ENCODE assay signal across 12 cellular contexts in genomic region chr14:24329736-24330135, GRCh38. TPM values are rescaled to one million over a fixed set of nuclear protein-coding genes. Genes with fewer than 3 reads are reported as not detected.
DNase-seq lines count a peak whose midpoint lies in the region; ATAC-seq, FAIRE-seq and TF ChIP-seq lines count a peak whose summit lies in the region.
"Had no signal": no experiment of that assay in that cellular context is flagged by ENCODE, and none has a peak within 500 bp of the region (broad histone marks: within the 10 kb centered on the region; RNA-seq: fewer than 3 reads in every experiment).

No MANE protein-coding gene starts in this region.

- TF ChIP-seq POLR2A in GM12878 (IDR thresholded peaks at IDR 0.05; ENCODE audit: low read depth, low read length), result no peak
- TF ChIP-seq POLR2A in sigmoid colon (IDR thresholded peaks at IDR 0.05), result no peak

- peaks cover 24% of the 10 kb centered on the region for H3K4me1 Mint-ChIP-seq in activated CD4-positive, alpha-beta T cell treated with anti-CD3 and anti-CD28 coated beads for 36 hours
- peaks cover 38% of the 10 kb centered on the region for H3K4me1 Mint-ChIP-seq in activated T-helper 2 cell treated with anti-CD3 and anti-CD28 coated beads, Interferon-gamma antibody, Interleukin-2, Interleukin-4, amounts not matched to agents 10 μg/mL and 5 μg/mL and 100 μg/mL, durations not matched to agents 14 hours and 24 hours and 36 hours (ENCODE audit: low read depth)

- WGBS in GM23248 (ENCODE audit: low coverage in 1 of 2, low lambda C conversion rate in 2 of 2, missing lambda C conversion rate in 2 of 2), 2 experiments, result 63 to 76% methylated on average over 9 of the region's 9 CpGs
- 33% methylated on average over 9 of the region's 9 CpGs for WGBS in GM12878 (ENCODE audit: insufficient coverage, insufficient replicate concordance, low lambda C conversion rate, missing lambda C conversion rate)
- 63 to 66% methylated on average over 9 of the region's 9 CpGs for WGBS in sigmoid colon, 2 donors

- no peaks in the 10 kb centered on the region for H3K36me3 Mint-ChIP-seq in activated CD4-positive, alpha-beta T cell treated with anti-CD3 and anti-CD28 coated beads for 36 hours (ENCODE audit: low read depth)
- no peaks in the 10 kb centered on the region for H3K36me3 Mint-ChIP-seq in activated T-helper 2 cell treated with anti-CD3 and anti-CD28 coated beads, Interferon-gamma antibody, Interleukin-2, Interleukin-4, amounts not matched to agents 10 μg/mL and 5 μg/mL and 100 μg/mL, durations not matched to agents 14 hours and 24 hours and 36 hours (ENCODE audit: low read depth)

- FAIRE-seq in GM12878 (lab: Jason Lieb, UNC), result no peak
- FAIRE-seq: endometrium, islet of Langerhans had no signal

- CTCF ChIA-PET in activated CD4-positive, alpha-beta T cell treated with anti-CD3 and anti-CD28 coated beads for 36 hours (lab: Charles Lee), result interaction anchor here (0.6 to 3.7 kb wide), 8 partner anchors 10 to 102 kb away, joined by 3 to 22 read pairs (median 4); partner anchors contain the start of gene CIDEB
- CTCF ChIA-PET in GM12878 (lab: Yijun Ruan, JAX), result interaction anchor here (0.8 to 16.6 kb wide), 8 partner anchors 10 to 110 kb away, joined by 3 to 452 read pairs (median 13); partner anchors contain the start of genes CBLN3, CIDEB, KHNYN and LTB4R2

- H3K9me3 ChIP-seq in GM23248 (ENCODE audit: low read depth) (no peaks in the 10 kb centered on the region), GM12878 (replicated peaks; ENCODE audit: control insufficient read depth, insufficient read depth, low read length) (no peaks in the 10 kb centered on the region), sigmoid colon (no peaks in the 10 kb centered on the region)

- H3K4me1 ChIP-seq in GM23248 (ENCODE audit: insufficient read depth), result peaks cover 7% of the 10 kb centered on the region; the same call in 1 of the 2 replicates
- H3K4me1 ChIP-seq in GM12878 (ENCODE audit: control insufficient read depth, insufficient read depth, low read length), result peaks cover 18% of the 10 kb centered on the region
- H3K4me1 ChIP-seq in sigmoid colon, result peaks cover 0 to 31% (median 27%) of the 10 kb centered on the region in 4 donors

- H3F3A ChIP-seq in GM23248 (ENCODE audit: insufficient read depth), result no peaks in the 10 kb centered on the region

- no peak for TF ChIP-seq CTCF in GM12878 (IDR thresholded peaks at IDR 0.05 in 2 of 3, conservative IDR thresholded peaks at IDR 0.05 in 1 of 3; ENCODE audit: control insufficient read depth in 2 of 3, extremely low read depth in 1 of 3, insufficient read depth in 1 of 3, low read depth in 3 of 3, low read length in 3 of 3)
- TF ChIP-seq CTCF in sigmoid colon (IDR thresholded peaks at IDR 0.05), result no peak

- H3K4me3 ChIP-seq in GM23248 (no peak overlapping the region), GM12878 (no peak overlapping the region), sigmoid colon (no peak overlapping the region)

- BruUV-seq in GM12878 (replicated peaks; lab: Mats Ljungman, UMichigan), result no TSS peak

- TF ChIP-seq EP300 in GM12878 (IDR thresholded peaks at IDR 0.05; ENCODE audit: borderline replicate concordance in 1 of 2, control insufficient read depth in 1 of 2, low read depth in 2 of 2, low read length in 2 of 2) (no peak), sigmoid colon (IDR thresholded peaks at IDR 0.05) (no peak)

- H3K36me3 ChIP-seq in GM23248 (ENCODE audit: low read depth) (no peaks in the 10 kb centered on the region), GM12878 (ENCODE audit: control insufficient read depth in 2 of 2, insufficient read depth in 2 of 2, low read length in 1 of 2) (no peaks in the 10 kb centered on the region), sigmoid colon (no peaks in the 10 kb centered on the region)

- H3K4me2 ChIP-seq in GM23248 (ENCODE audit: unreplicated experiment) (no peak overlapping the region), GM12878 (ENCODE audit: control insufficient read depth, insufficient read depth) (no peak overlapping the region)
- H3K4me2 ChIP-seq: KMS-11 had no signal

- peaks cover 21% of the 10 kb centered on the region for H3K27me3 Mint-ChIP-seq in activated CD4-positive, alpha-beta T cell treated with anti-CD3 and anti-CD28 coated beads for 36 hours
- H3K27me3 Mint-ChIP-seq in activated T-helper 2 cell treated with anti-CD3 and anti-CD28 coated beads, Interferon-gamma antibody, Interleukin-2, Interleukin-4, amounts not matched to agents 10 μg/mL and 5 μg/mL and 100 μg/mL, durations not matched to agents 14 hours and 24 hours and 36 hours (ENCODE audit: low read depth), result peaks cover 20% of the 10 kb centered on the region

- TF ChIP-seq RAD21 in GM12878 (IDR thresholded peaks at IDR 0.05; ENCODE audit: insufficient read depth, low read depth, low read length), result no peak

- RAD21 ChIA-PET in GM12878 (lab: Charles Lee; ENCODE audit: unreplicated experiment), result interaction anchor here (0.8 to 3.9 kb wide), 2 partner anchors 87 to 102 kb away, joined by 5 to 26 read pairs; no protein-coding TSS in a partner anchor

- POLR2A ChIA-PET in activated CD4-positive, alpha-beta T cell treated with anti-CD3 and anti-CD28 coated beads for 36 hours (lab: Charles Lee), result no interaction called here
- POLR2A ChIA-PET in GM12878 (lab: Charles Lee), result no interaction called here

- no peaks in the 10 kb centered on the region for H3K9me3 Mint-ChIP-seq in activated CD4-positive, alpha-beta T cell treated with anti-CD3 and anti-CD28 coated beads for 36 hours (ENCODE audit: low read depth)
- no peaks in the 10 kb centered on the region for H3K9me3 Mint-ChIP-seq in activated T-helper 2 cell treated with anti-CD3 and anti-CD28 coated beads, Interferon-gamma antibody, Interleukin-2, Interleukin-4, amounts not matched to agents 10 μg/mL and 5 μg/mL and 100 μg/mL, durations not matched to agents 14 hours and 24 hours and 36 hours

- H4K20me1 ChIP-seq in GM23248 (ENCODE audit: insufficient read depth), result no peaks in the 10 kb centered on the region
- no peaks in the 10 kb centered on the region for H4K20me1 ChIP-seq in GM12878 (ENCODE audit: control insufficient read depth, insufficient read depth)

- in situ Hi-C loops in GM23248 (cut with MboI), result no loop called here
- in situ Hi-C loops in GM12878 (cut with MboI), result loop anchor here (5.0 kb wide), 1 partner anchor 103 kb away; no protein-coding TSS in a partner anchor

- H2AFZ ChIP-seq in GM23248 (no peak overlapping the region), GM12878 (ENCODE audit: control insufficient read depth, low read depth, low read length) (no peak overlapping the region)

- H3K27me3 ChIP-seq in GM23248 (replicated peaks; ENCODE audit: insufficient read depth) (no peaks in the 10 kb centered on the region), GM12878 (replicated peaks in 1 of 2; ENCODE audit: control insufficient read depth in 2 of 2, insufficient read depth in 2 of 2, low read length in 1 of 2) (peaks cover 2 to 11% of the 10 kb centered on the region in 2 experiments; a peak in 3 of 4 replicates), sigmoid colon (peaks cover 6 to 34% (median 22%) of the 10 kb centered on the region in 3 donors)

- intact Hi-C loops in activated CD4-positive, alpha-beta T cell treated with anti-CD3 and anti-CD28 coated beads for 36 hours (cut with DNase I, micrococcal nuclease), result no loop called here
- intact Hi-C loops in GM12878 (cut with micrococcal nuclease; ENCODE audit: unreplicated experiment), result loop anchor here (5.0 kb wide), 1 partner anchor 38 kb away; the partner anchor contains the start of gene NFATC4
- intact Hi-C loops in sigmoid colon (cut with DNase I), result loop anchor here (5.0 to 10.0 kb wide), 2 partner anchors 83 to 345 kb away; no protein-coding TSS in a partner anchor
- intact Hi-C loops in activated T-helper 2 cell treated with anti-CD3 and anti-CD28 coated beads, Interferon-gamma antibody, Interleukin-2, Interleukin-4, amounts not matched to agents 10 μg/mL and 5 μg/mL and 100 μg/mL, durations not matched to agents 14 hours and 24 hours and 36 hours (cut with micrococcal nuclease), result loop anchor here (10.0 kb wide), 1 partner anchor 335 kb away; no protein-coding TSS in a partner anchor

- H3K27ac Mint-ChIP-seq in activated CD4-positive, alpha-beta T cell treated with anti-CD3 and anti-CD28 coated beads for 36 hours, result no peak overlapping the region
- H3K27ac Mint-ChIP-seq in activated T-helper 2 cell treated with anti-CD3 and anti-CD28 coated beads, Interferon-gamma antibody, Interleukin-2, Interleukin-4, amounts not matched to agents 10 μg/mL and 5 μg/mL and 100 μg/mL, durations not matched to agents 14 hours and 24 hours and 36 hours, result no peak overlapping the region

- SMC1A ChIA-PET in GM12878 (lab: Charles Lee; ENCODE audit: uncharacterized antibody, unreplicated experiment), result interaction anchor here (0.9 to 2.1 kb wide), 2 partner anchors 102 to 108 kb away, joined by 4 to 11 read pairs; no protein-coding TSS in a partner anchor

- ATAC-seq in activated CD4-positive, alpha-beta T cell treated with anti-CD3 and anti-CD28 coated beads for 36 hours, result peak; percentile 40
- ATAC-seq in GM12878 (no peak), GM19035 (IDR thresholded peaks at IDR 0.05; ENCODE audit: unreplicated experiment) (no peak)

- no peak overlapping the region for H3K9ac ChIP-seq in GM23248
- H3K9ac ChIP-seq in GM12878 (ENCODE audit: control insufficient read depth, insufficient read depth, low read length), result no peak overlapping the region
- H3K9ac ChIP-seq: KMS-11 had no signal

- no peaks in the 10 kb centered on the region for H3K79me2 ChIP-seq in GM23248 (ENCODE audit: insufficient read depth)
- H3K79me2 ChIP-seq in GM12878 (ENCODE audit: control insufficient read depth, insufficient read depth, low read length), result no peaks in the 10 kb centered on the region

- H3K4me3 Mint-ChIP-seq in activated CD4-positive, alpha-beta T cell treated with anti-CD3 and anti-CD28 coated beads for 36 hours, result no peak overlapping the region
- H3K4me3 Mint-ChIP-seq in activated T-helper 2 cell treated with anti-CD3 and anti-CD28 coated beads, Interferon-gamma antibody, Interleukin-2, Interleukin-4, amounts not matched to agents 10 μg/mL and 5 μg/mL and 100 μg/mL, durations not matched to agents 14 hours and 24 hours and 36 hours (ENCODE audit: low read depth), result no peak overlapping the region

- H3K27ac ChIP-seq in GM23248, result no peak overlapping the region
- H3K27ac ChIP-seq in GM12878 (ENCODE audit: control insufficient read depth, insufficient read depth), result no peak overlapping the region
- no peak overlapping the region for H3K27ac ChIP-seq in sigmoid colon
- H3K27ac ChIP-seq: KMS-11 had no signal

- H3K9me2 ChIP-seq in GM23248 (ENCODE audit: insufficient read depth), result no peaks in the 10 kb centered on the region

- peak; percentile 47 for DNase-seq in GM23248
- DNase-seq in activated CD4-positive, alpha-beta T cell treated with anti-CD3 and anti-CD28 coated beads for 36 hours, result peak; percentile 70
- no peak for DNase-seq in GM12878 (ENCODE audit: low read depth, low spot score)
- peak; percentile 76 for DNase-seq in sigmoid colon
- DNase-seq in GM19238 (ENCODE audit: insufficient read length, low spot score), result no peak
- DNase-seq in NCI-H82 treated with DMSO at 0.1 percent for 48 hours (lab: John Stamatoyannopoulos, UW; ENCODE audit: unreplicated experiment), result no peak
- no peak for DNase-seq in activated T-helper 2 cell treated with anti-CD3 and anti-CD28 coated beads, Interferon-gamma antibody, Interleukin-2, Interleukin-4, amounts not matched to agents 10 μg/mL and 5 μg/mL and 100 μg/mL, durations not matched to agents 14 hours and 24 hours and 36 hours (ENCODE audit: low spot score)
- DNase-seq: DMS 273 treated with DMSO at 0.1 percent for 48 hours had no signal

RNA-seq across cellular contexts. Expression of gene ADCY4, which starts 5.1 kb away (rescaled TPM):
- total RNA-seq in GM23248 (2014; rRNA removed; shearing (Covaris generic)), result 0.22 and 0.38 TPM in 2 replicates
- 0.20 and 0.38 TPM in 2 replicates for polyA plus RNA-seq in GM23248 (2016; fragmentation: Nextera tagmentation; extraction: Ambion mirVana)
- 1 to 10 TPM; 1.4 to 1.8 TPM for total RNA-seq in activated CD4-positive, alpha-beta T cell treated with anti-CD3 and anti-CD28 coated beads for 36 hours
- 6.1 and 8.0 TPM in 2 replicates for total RNA-seq in GM12878 (2013; cell fraction: nucleolus; rRNA removed)
- total RNA-seq in GM12878 (2014; rRNA removed), result 0.11 and 0.23 TPM in 2 replicates
- total RNA-seq in GM12878 (2014; rRNA removed; fragmentation: Illumina TruSeq; extraction: Trizol), result 0.46 TPM in 1 of 2 replicates, not detected in the other
- total RNA-seq in GM12878 (2021), result 0.87 and 1.0 TPM in 2 replicates
- 0.38 TPM for polyA plus RNA-seq in GM12878 (2011; ENCODE audit: low read depth)
- 0.09 and 0.34 TPM in 2 replicates for polyA plus RNA-seq in GM12878 (2011; rRNA removed)
- polyA plus RNA-seq in GM12878 (2011; cell fraction: cytosol; rRNA removed), result 0.12 and 0.23 TPM in 2 replicates
- 3.5 and 6.1 TPM in 2 replicates for polyA plus RNA-seq in GM12878 (2011; cell fraction: nucleus; rRNA removed)
- polyA plus RNA-seq in GM12878 (2012), result 1.0 and 1.3 TPM in 2 replicates
- polyA plus RNA-seq in GM12878 (2014; fragmentation: Illumina TruSeq; extraction: Trizol), result 0.21 and 0.60 TPM in 2 replicates
- polyA plus RNA-seq in GM12878 (2014; fragmentation: Nextera tagmentation; extraction: Ambion mirVana), result under 1 TPM; 0.05 to 0.11 TPM
- polyA plus RNA-seq in GM12878 (2014; rRNA removed), result 0.19 and 1.1 TPM in 2 replicates
- under 1 TPM; 0.21 to 0.33 TPM for polyA plus RNA-seq in GM12878 (2016; fragmentation: Nextera tagmentation; extraction: Ambion mirVana)
- polyA minus RNA-seq in GM12878 (2011; rRNA and poly(A)+ RNA removed), result 0.82 and 1.0 TPM in 2 replicates
- polyA minus RNA-seq in GM12878 (2011; cell fraction: cytosol; rRNA and poly(A)+ RNA removed), result not detected in 2 replicates
- polyA minus RNA-seq in GM12878 (2011; cell fraction: nucleus; rRNA and poly(A)+ RNA removed), result 0.73 and 2.0 TPM in 2 replicates
- 10 to 100 TPM in 3 of 4 donors, 1 to 10 TPM in 1; 8.1 to 36.0 (median 17.7) TPM for total RNA-seq in sigmoid colon
- 10 to 100 TPM in 1 of 3 donors, 1 to 10 TPM in 2; 1.4 to 16.5 (median 2.4) TPM for polyA plus RNA-seq in sigmoid colon
- total RNA-seq in activated T-helper 2 cell treated with anti-CD3 and anti-CD28 coated beads, Interferon-gamma antibody, Interleukin-2, Interleukin-4, amounts not matched to agents 10 μg/mL and 5 μg/mL and 100 μg/mL, durations not matched to agents 14 hours and 24 hours and 36 hours, result 1.5 and 2.3 TPM in 2 replicates

RNA-seq across cellular contexts. Expression of gene RIPK3, which starts 10.1 kb away (rescaled TPM):
- total RNA-seq in GM23248 (2014; rRNA removed; shearing (Covaris generic)), result 2.2 and 5.3 TPM in 2 replicates
- 5.1 and 5.3 TPM in 2 replicates for polyA plus RNA-seq in GM23248 (2016; fragmentation: Nextera tagmentation; extraction: Ambion mirVana)
- 1 to 10 TPM; 8.9 to 9.4 TPM for total RNA-seq in activated CD4-positive, alpha-beta T cell treated with anti-CD3 and anti-CD28 coated beads for 36 hours
- 35.9 and 37.3 TPM in 2 replicates for total RNA-seq in GM12878 (2013; cell fraction: nucleolus; rRNA removed)
- 10.7 and 11.6 TPM in 2 replicates for total RNA-seq in GM12878 (2014; rRNA removed)
- 8.3 and 8.6 TPM in 2 replicates for total RNA-seq in GM12878 (2014; rRNA removed; fragmentation: Illumina TruSeq; extraction: Trizol)
- 11.2 and 12.8 TPM in 2 replicates for total RNA-seq in GM12878 (2021)
- 4.4 TPM for polyA plus RNA-seq in GM12878 (2011; ENCODE audit: low read depth)
- 4.4 and 6.5 TPM in 2 replicates for polyA plus RNA-seq in GM12878 (2011; rRNA removed)
- 5.2 and 7.4 TPM in 2 replicates for polyA plus RNA-seq in GM12878 (2011; cell fraction: cytosol; rRNA removed)
- 31.0 and 36.7 TPM in 2 replicates for polyA plus RNA-seq in GM12878 (2011; cell fraction: nucleus; rRNA removed)
- 6.6 and 8.2 TPM in 2 replicates for polyA plus RNA-seq in GM12878 (2012)
- 7.4 and 8.3 TPM in 2 replicates for polyA plus RNA-seq in GM12878 (2014; fragmentation: Illumina TruSeq; extraction: Trizol)
- polyA plus RNA-seq in GM12878 (2014; fragmentation: Nextera tagmentation; extraction: Ambion mirVana), result 1 to 10 TPM; 2.0 to 2.7 TPM
- polyA plus RNA-seq in GM12878 (2014; rRNA removed), result 13.6 and 17.1 TPM in 2 replicates
- polyA plus RNA-seq in GM12878 (2016; fragmentation: Nextera tagmentation; extraction: Ambion mirVana), result 1 to 10 TPM; 7.5 to 8.0 TPM
- 4.5 and 9.0 TPM in 2 replicates for polyA minus RNA-seq in GM12878 (2011; rRNA and poly(A)+ RNA removed)
- polyA minus RNA-seq in GM12878 (2011; cell fraction: cytosol; rRNA and poly(A)+ RNA removed), result 1.3 and 2.7 TPM in 2 replicates
- 23.9 and 29.9 TPM in 2 replicates for polyA minus RNA-seq in GM12878 (2011; cell fraction: nucleus; rRNA and poly(A)+ RNA removed)
- 10 to 100 TPM in 1 of 4 donors, 1 to 10 TPM in 3; 2.6 to 12.5 (median 3.7) TPM for total RNA-seq in sigmoid colon
- polyA plus RNA-seq in sigmoid colon, result 10 to 100 TPM; 28.8 to 66.4 (median 43.5) TPM
- 13.2 and 15.4 TPM in 2 replicates for total RNA-seq in activated T-helper 2 cell treated with anti-CD3 and anti-CD28 coated beads, Interferon-gamma antibody, Interleukin-2, Interleukin-4, amounts not matched to agents 10 μg/mL and 5 μg/mL and 100 μg/mL, durations not matched to agents 14 hours and 24 hours and 36 hours

RNA-seq across cellular contexts. Expression of gene LTB4R, which starts 18.4 kb away (rescaled TPM):
- total RNA-seq in GM23248 (2014; rRNA removed; shearing (Covaris generic)), result 1.4 and 2.4 TPM in 2 replicates
- polyA plus RNA-seq in GM23248 (2016; fragmentation: Nextera tagmentation; extraction: Ambion mirVana) (0.41 and 1.1 TPM in 2 replicates), GM12878 (2011; rRNA removed) (3.9 and 4.8 TPM in 2 replicates), GM12878 (2014; fragmentation: Illumina TruSeq; extraction: Trizol) (7.8 and 10.6 TPM in 2 replicates), GM12878 (2014; fragmentation: Nextera tagmentation; extraction: Ambion mirVana) (1 to 10 TPM; 1.2 to 1.7 TPM), GM12878 (2014; rRNA removed) (14.0 and 18.3 TPM in 2 replicates), GM12878 (2016; fragmentation: Nextera tagmentation; extraction: Ambion mirVana) (1 to 10 TPM; 3.1 to 3.2 TPM), sigmoid colon (1 to 10 TPM in 2 of 3 donors, under 1 TPM in 1; 0.60 to 9.8 (median 2.1) TPM)
- 10 to 100 TPM; 10.1 to 14.2 TPM for total RNA-seq in activated CD4-positive, alpha-beta T cell treated with anti-CD3 and anti-CD28 coated beads for 36 hours
- total RNA-seq in GM12878 (2013; cell fraction: nucleolus; rRNA removed), result 13.4 and 13.7 TPM in 2 replicates
- total RNA-seq in GM12878 (2014; rRNA removed) (4.9 and 10.8 TPM in 2 replicates), GM12878 (2014; rRNA removed; fragmentation: Illumina TruSeq; extraction: Trizol) (2.9 and 3.1 TPM in 2 replicates), GM12878 (2021) (6.8 and 9.2 TPM in 2 replicates), sigmoid colon (1 to 10 TPM; 2.1 to 4.2 (median 2.9) TPM)
- polyA plus RNA-seq in GM12878 (2011; ENCODE audit: low read depth), result 3.4 TPM
- polyA plus RNA-seq in GM12878 (2011; cell fraction: cytosol; rRNA removed), result 2.9 and 6.0 TPM in 2 replicates
- 77.6 and 82.4 TPM in 2 replicates for polyA plus RNA-seq in GM12878 (2011; cell fraction: nucleus; rRNA removed)
- polyA plus RNA-seq in GM12878 (2012), result 6.1 and 6.6 TPM in 2 replicates
- polyA minus RNA-seq in GM12878 (2011; rRNA and poly(A)+ RNA removed), result 2.3 and 5.1 TPM in 2 replicates
- 1.6 and 2.1 TPM in 2 replicates for polyA minus RNA-seq in GM12878 (2011; cell fraction: cytosol; rRNA and poly(A)+ RNA removed)
- 7.6 and 11.2 TPM in 2 replicates for polyA minus RNA-seq in GM12878 (2011; cell fraction: nucleus; rRNA and poly(A)+ RNA removed)
- total RNA-seq in activated T-helper 2 cell treated with anti-CD3 and anti-CD28 coated beads, Interferon-gamma antibody, Interleukin-2, Interleukin-4, amounts not matched to agents 10 μg/mL and 5 μg/mL and 100 μg/mL, durations not matched to agents 14 hours and 24 hours and 36 hours, result 10.7 and 11.9 TPM in 2 replicates

RNA-seq across cellular contexts. Expression of gene LTB4R2, which starts 19.8 kb away (rescaled TPM):
- 3.5 and 6.8 TPM in 2 replicates for total RNA-seq in GM23248 (2014; rRNA removed; shearing (Covaris generic))
- 0.30 and 0.45 TPM in 2 replicates for polyA plus RNA-seq in GM23248 (2016; fragmentation: Nextera tagmentation; extraction: Ambion mirVana)
- 1 to 10 TPM; 7.5 to 9.5 TPM for total RNA-seq in activated CD4-positive, alpha-beta T cell treated with anti-CD3 and anti-CD28 coated beads for 36 hours
- 43.5 and 48.4 TPM in 2 replicates for total RNA-seq in GM12878 (2013; cell fraction: nucleolus; rRNA removed)
- total RNA-seq in GM12878 (2014; rRNA removed), result 7.8 and 10.0 TPM in 2 replicates
- 2.6 and 2.8 TPM in 2 replicates for total RNA-seq in GM12878 (2014; rRNA removed; fragmentation: Illumina TruSeq; extraction: Trizol)
- total RNA-seq in GM12878 (2021), result 8.9 and 13.0 TPM in 2 replicates
- polyA plus RNA-seq in GM12878 (2011; ENCODE audit: low read depth), result 1.2 TPM
- polyA plus RNA-seq in GM12878 (2011; rRNA removed), result 2.4 and 2.5 TPM in 2 replicates
- polyA plus RNA-seq in GM12878 (2011; cell fraction: cytosol; rRNA removed), result 1.9 and 4.5 TPM in 2 replicates
- polyA plus RNA-seq in GM12878 (2011; cell fraction: nucleus; rRNA removed), result 58.1 and 70.5 TPM in 2 replicates
- 4.6 and 4.9 TPM in 2 replicates for polyA plus RNA-seq in GM12878 (2012)
- 3.0 and 3.3 TPM in 2 replicates for polyA plus RNA-seq in GM12878 (2014; fragmentation: Illumina TruSeq; extraction: Trizol)
- polyA plus RNA-seq in GM12878 (2014; fragmentation: Nextera tagmentation; extraction: Ambion mirVana), result under 1 TPM; 0.06 to 0.09 TPM
- 16.0 and 17.8 TPM in 2 replicates for polyA plus RNA-seq in GM12878 (2014; rRNA removed)
- polyA plus RNA-seq in GM12878 (2016; fragmentation: Nextera tagmentation; extraction: Ambion mirVana), result 1 to 10 TPM in 1 of 2 experiments, under 1 TPM in 1; 0.96 to 1.2 TPM
- polyA minus RNA-seq in GM12878 (2011; rRNA and poly(A)+ RNA removed), result 3.4 and 4.6 TPM in 2 replicates
- 0.94 and 1.6 TPM in 2 replicates for polyA minus RNA-seq in GM12878 (2011; cell fraction: cytosol; rRNA and poly(A)+ RNA removed)
- polyA minus RNA-seq in GM12878 (2011; cell fraction: nucleus; rRNA and poly(A)+ RNA removed), result 13.5 and 26.6 TPM in 2 replicates
- total RNA-seq in sigmoid colon, result 1 to 10 TPM; 2.5 to 5.5 (median 4.3) TPM
- 1 to 10 TPM in 1 of 3 donors, under 1 TPM in 1, not detected in 1; under 0.01 to 3.9 TPM for polyA plus RNA-seq in sigmoid colon
- total RNA-seq in activated T-helper 2 cell treated with anti-CD3 and anti-CD28 coated beads, Interferon-gamma antibody, Interleukin-2, Interleukin-4, amounts not matched to agents 10 μg/mL and 5 μg/mL and 100 μg/mL, durations not matched to agents 14 hours and 24 hours and 36 hours, result 7.9 and 9.5 TPM in 2 replicates

RNA-seq across cellular contexts. Expression of gene CIDEB, which starts 22.0 kb away (rescaled TPM):
- 0.51 and 2.1 TPM in 2 replicates for total RNA-seq in GM23248 (2014; rRNA removed; shearing (Covaris generic))
- 1.2 TPM in 2 replicates for polyA plus RNA-seq in GM23248 (2016; fragmentation: Nextera tagmentation; extraction: Ambion mirVana)
- 10 to 100 TPM; 11.1 to 14.0 TPM for total RNA-seq in activated CD4-positive, alpha-beta T cell treated with anti-CD3 and anti-CD28 coated beads for 36 hours
- 11.0 and 12.9 TPM in 2 replicates for total RNA-seq in GM12878 (2013; cell fraction: nucleolus; rRNA removed)
- 4.1 and 5.5 TPM in 2 replicates for total RNA-seq in GM12878 (2014; rRNA removed)
- 2.5 and 2.7 TPM in 2 replicates for total RNA-seq in GM12878 (2014; rRNA removed; fragmentation: Illumina TruSeq; extraction: Trizol)
- total RNA-seq in GM12878 (2021), result 5.1 and 5.5 TPM in 2 replicates
- 0.64 TPM for polyA plus RNA-seq in GM12878 (2011; ENCODE audit: low read depth)
- 0.19 and 0.34 TPM in 2 replicates for polyA plus RNA-seq in GM12878 (2011; rRNA removed)
- polyA plus RNA-seq in GM12878 (2011; cell fraction: cytosol; rRNA removed), result 0.23 and 0.24 TPM in 2 replicates
- 0.23 and 0.33 TPM in 2 replicates for polyA plus RNA-seq in GM12878 (2011; cell fraction: nucleus; rRNA removed)
- 1.6 and 1.8 TPM in 2 replicates for polyA plus RNA-seq in GM12878 (2012)
- 5.2 and 5.7 TPM in 2 replicates for polyA plus RNA-seq in GM12878 (2014; fragmentation: Illumina TruSeq; extraction: Trizol)
- polyA plus RNA-seq in GM12878 (2014; fragmentation: Nextera tagmentation; extraction: Ambion mirVana), result 1 to 10 TPM in 1 of 2 experiments, under 1 TPM in 1; 0.82 to 2.3 TPM
- 5.4 and 6.3 TPM in 2 replicates for polyA plus RNA-seq in GM12878 (2014; rRNA removed)
- polyA plus RNA-seq in GM12878 (2016; fragmentation: Nextera tagmentation; extraction: Ambion mirVana), result 1 to 10 TPM; 3.1 to 3.3 TPM
- polyA minus RNA-seq in GM12878 (2011; rRNA and poly(A)+ RNA removed), result 0.26 and 0.59 TPM in 2 replicates
- polyA minus RNA-seq in GM12878 (2011; cell fraction: cytosol; rRNA and poly(A)+ RNA removed), result not detected in 2 replicates
- polyA minus RNA-seq in GM12878 (2011; cell fraction: nucleus; rRNA and poly(A)+ RNA removed), result 0.36 and 0.96 TPM in 2 replicates
- total RNA-seq in sigmoid colon, result 1 to 10 TPM; 4.7 to 9.5 (median 8.0) TPM
- 1 to 10 TPM; 7.2 to 8.6 (median 7.2) TPM for polyA plus RNA-seq in sigmoid colon
- total RNA-seq in activated T-helper 2 cell treated with anti-CD3 and anti-CD28 coated beads, Interferon-gamma antibody, Interleukin-2, Interleukin-4, amounts not matched to agents 10 μg/mL and 5 μg/mL and 100 μg/mL, durations not matched to agents 14 hours and 24 hours and 36 hours, result 19.6 and 24.7 TPM in 2 replicates

Comparison
In these comparisons a context has a peak if more than half of its experiments do, and no peak if none do; other contexts are left out.
1. DNase-seq: peak in GM23248 (single experiment), activated CD4-positive, alpha-beta T cell treated with anti-CD3 and anti-CD28 coated beads for 36 hours (single experiment) and sigmoid colon (single experiment); none in GM12878 (single experiment), GM19238 (single experiment), NCI-H82 treated with DMSO at 0.1 percent for 48 hours (single experiment) and activated T-helper 2 cell treated with anti-CD3 and anti-CD28 coated beads, Interferon-gamma antibody, Interleukin-2, Interleukin-4, amounts not matched to agents 10 μg/mL and 5 μg/mL and 100 μg/mL, durations not matched to agents 14 hours and 24 hours and 36 hours (single experiment).
2. intact Hi-C loops: an anchor here in GM12878 (5.0 kb wide), sigmoid colon (5.0 to 10.0 kb wide) and activated T-helper 2 cell treated with anti-CD3 and anti-CD28 coated beads, Interferon-gamma antibody, Interleukin-2, Interleukin-4, amounts not matched to agents 10 μg/mL and 5 μg/mL and 100 μg/mL, durations not matched to agents 14 hours and 24 hours and 36 hours (10.0 kb wide); none called in activated CD4-positive, alpha-beta T cell treated with anti-CD3 and anti-CD28 coated beads for 36 hours.